ENCODE assay signal across 18 cellular contexts in the genomic region with DNA sequence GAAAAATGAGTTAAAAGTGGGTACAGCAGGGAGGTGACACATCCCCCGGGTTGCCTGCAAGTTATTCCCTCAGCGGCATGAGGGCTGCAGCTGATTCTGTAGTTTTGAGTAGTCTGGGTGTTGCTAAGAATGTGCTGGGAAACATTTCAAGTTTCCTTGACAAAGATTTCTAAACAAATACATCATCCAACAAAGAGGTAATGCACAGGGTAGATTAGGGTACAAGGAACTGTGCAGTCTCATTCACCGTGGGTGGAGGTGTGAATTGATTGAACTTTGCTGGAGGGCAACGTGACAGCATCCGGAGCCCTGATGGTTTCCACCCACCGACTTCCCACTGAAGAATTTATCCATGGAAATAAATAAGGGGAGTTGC. TPM values are rescaled to one million over a fixed set of nuclear protein-coding genes. Genes with fewer than 3 reads are reported as not detected.
DNase-seq lines count a peak whose midpoint lies in the region; ATAC-seq and FAIRE-seq lines count a peak whose summit lies in the region.
"Had no signal": no experiment of that assay in that cellular context is flagged by ENCODE, and none has a peak within 500 bp of the region (broad histone marks: within the 10 kb centered on the region; RNA-seq: fewer than 3 reads in every experiment).

No MANE protein-coding gene starts in this region.

- H3K27ac Mint-ChIP-seq in activated CD4-positive, alpha-beta T cell treated with anti-CD3 and anti-CD28 coated beads, Interleukin-2, amount 10 ng/mL, durations not matched to agents 24 days and 14 days: peak overlapping the region; percentile 44
- peak overlapping the region; percentile 71 for H3K27ac Mint-ChIP-seq in dendritic cell treated with granulocyte-macrophage colony-stimulating factor and Interleukin-4, amounts not matched to agents 40 ng/mL and 50 ng/mL, for 4 days
- H3K27ac Mint-ChIP-seq: mesothelial cell of epicardium had no signal

- peaks cover 39% of the 10 kb centered on the region for H3K4me1 Mint-ChIP-seq in activated CD4-positive, alpha-beta T cell treated with anti-CD3 and anti-CD28 coated beads, Interleukin-2, amount 10 ng/mL, durations not matched to agents 24 days and 14 days
- H3K4me1 Mint-ChIP-seq in dendritic cell treated with granulocyte-macrophage colony-stimulating factor and Interleukin-4, amounts not matched to agents 40 ng/mL and 50 ng/mL, for 4 days (ENCODE audit: low read depth): peaks cover 59% of the 10 kb centered on the region

- no peak overlapping the region for H3K27ac ChIP-seq in neuronal stem cell (replicated peaks; ENCODE audit: low read length)
- H3K27ac ChIP-seq: thoracic aorta had no signal

- FAIRE-seq in HTR-8/SVneo (lab: Jason Lieb, UNC): peak; percentile 93
- FAIRE-seq: A204.1, TTC549 had no signal

- no peak overlapping the region for H3K14ac ChIP-seq in neuronal stem cell (ENCODE audit: low read length)

- no peak overlapping the region for H3K9ac ChIP-seq in neuronal stem cell (ENCODE audit: low read depth, low read length, poor library complexity)

- no peak overlapping the region for H4K8ac ChIP-seq in neuronal stem cell (ENCODE audit: low read depth, low read length)

- no peaks in the 10 kb centered on the region for H3K27me3 ChIP-seq in neuronal stem cell (ENCODE audit: control insufficient read depth in 3 of 3, insufficient read depth in 3 of 3, low read depth in 1 of 3, low read length in 3 of 3)

- H2BK12ac ChIP-seq in neuronal stem cell (ENCODE audit: low read length): no peak overlapping the region

- no peak overlapping the region for H3K4me3 Mint-ChIP-seq in activated CD4-positive, alpha-beta T cell treated with anti-CD3 and anti-CD28 coated beads, Interleukin-2, amount 10 ng/mL, durations not matched to agents 24 days and 14 days
- no peak overlapping the region for H3K4me3 Mint-ChIP-seq in dendritic cell treated with granulocyte-macrophage colony-stimulating factor and Interleukin-4, amounts not matched to agents 40 ng/mL and 50 ng/mL, for 4 days
- H3K4me3 Mint-ChIP-seq: mesothelial cell of epicardium had no signal

- no peak overlapping the region for H2AK5ac ChIP-seq in neuronal stem cell (ENCODE audit: low read depth, low read length)

- no peak overlapping the region for H3K4me2 ChIP-seq in neuronal stem cell (ENCODE audit: insufficient read depth, low read length, poor library complexity, severe bottlenecking)

- no peak overlapping the region for H2BK120ac ChIP-seq in neuronal stem cell (ENCODE audit: low read depth, low read length)

- H2BK15ac ChIP-seq in neuronal stem cell (ENCODE audit: low read length): no peak overlapping the region

- no peaks in the 10 kb centered on the region for H3K9me3 ChIP-seq in neuronal stem cell (replicated peaks in 1 of 2; ENCODE audit: control insufficient read depth in 2 of 2, insufficient read depth in 1 of 2, low read depth in 1 of 2, low read length in 2 of 2)
- H3K9me3 ChIP-seq: thoracic aorta had no signal

- no peaks in the 10 kb centered on the region for H3K36me3 ChIP-seq in neuronal stem cell (replicated peaks in 1 of 2; ENCODE audit: control insufficient read depth in 2 of 2, insufficient read depth in 2 of 2, low read length in 2 of 2)
- H3K36me3 ChIP-seq: thoracic aorta had no signal

- H2AFZ ChIP-seq in neuronal stem cell (ENCODE audit: low read length): peak overlapping the region; percentile 75

- ATAC-seq in HG03139 (IDR thresholded peaks at IDR 0.05; ENCODE audit: unreplicated experiment) (no peak), HG03432 (IDR thresholded peaks at IDR 0.05; ENCODE audit: unreplicated experiment) (no peak)

- WGBS in neuronal stem cell (ENCODE audit: extremely low coverage in 2 of 2, insufficient read length in 2 of 2, insufficient replicate concordance in 1 of 2), 2 donors: no CpG with 5 or more reads among the region's 6 CpGs

- no peak overlapping the region for H2BK5ac ChIP-seq in neuronal stem cell (ENCODE audit: low read length)

- no peak overlapping the region for H3K18ac ChIP-seq in neuronal stem cell (ENCODE audit: low read length)

- intact Hi-C loops in activated CD4-positive, alpha-beta T cell treated with anti-CD3 and anti-CD28 coated beads, Interleukin-2, amount 10 ng/mL, durations not matched to agents 24 days and 14 days (cut with micrococcal nuclease): no loop called here
- intact Hi-C loops in dendritic cell treated with granulocyte-macrophage colony-stimulating factor and Interleukin-4, amounts not matched to agents 40 ng/mL and 50 ng/mL, for 4 days (cut with micrococcal nuclease): no loop called here

- no peaks in the 10 kb centered on the region for H3K27me3 Mint-ChIP-seq in activated CD4-positive, alpha-beta T cell treated with anti-CD3 and anti-CD28 coated beads, Interleukin-2, amount 10 ng/mL, durations not matched to agents 24 days and 14 days
- H3K27me3 Mint-ChIP-seq in dendritic cell treated with granulocyte-macrophage colony-stimulating factor and Interleukin-4, amounts not matched to agents 40 ng/mL and 50 ng/mL, for 4 days: peaks cover 4% of the 10 kb centered on the region

- H3K4me3 ChIP-seq in neuronal stem cell (ENCODE audit: low read length in 2 of 2): no peak overlapping the region
- H3K4me3 ChIP-seq: thoracic aorta had no signal

- no peak overlapping the region for H4K91ac ChIP-seq in neuronal stem cell (ENCODE audit: low read depth, low read length, poor library complexity)

- H3K4me1 ChIP-seq in neuronal stem cell (ENCODE audit: control insufficient read depth in 2 of 2, insufficient read depth in 1 of 2, low read depth in 1 of 2, low read length in 2 of 2): no peaks in the 10 kb centered on the region

- peaks cover 18% of the 10 kb centered on the region for H3K36me3 Mint-ChIP-seq in activated CD4-positive, alpha-beta T cell treated with anti-CD3 and anti-CD28 coated beads, Interleukin-2, amount 10 ng/mL, durations not matched to agents 24 days and 14 days (ENCODE audit: low read depth)
- H3K36me3 Mint-ChIP-seq in dendritic cell treated with granulocyte-macrophage colony-stimulating factor and Interleukin-4, amounts not matched to agents 40 ng/mL and 50 ng/mL, for 4 days (ENCODE audit: low read depth): peaks cover 60% of the 10 kb centered on the region
- H3K36me3 Mint-ChIP-seq: mesothelial cell of epicardium had no signal

- no peak overlapping the region for H3K23ac ChIP-seq in neuronal stem cell (ENCODE audit: low read depth, low read length, poor library complexity)

- H3K79me1 ChIP-seq in neuronal stem cell (ENCODE audit: low read depth, low read length): no peaks in the 10 kb centered on the region

- H3K4ac ChIP-seq in neuronal stem cell (ENCODE audit: low read length): no peak overlapping the region

- peaks cover 15% of the 10 kb centered on the region for H3K9me3 Mint-ChIP-seq in activated CD4-positive, alpha-beta T cell treated with anti-CD3 and anti-CD28 coated beads, Interleukin-2, amount 10 ng/mL, durations not matched to agents 24 days and 14 days
- no peaks in the 10 kb centered on the region for H3K9me3 Mint-ChIP-seq in dendritic cell treated with granulocyte-macrophage colony-stimulating factor and Interleukin-4, amounts not matched to agents 40 ng/mL and 50 ng/mL, for 4 days
- H3K9me3 Mint-ChIP-seq: mesothelial cell of epicardium had no signal

- DNase-seq in activated CD4-positive, alpha-beta T cell treated with anti-CD3 and anti-CD28 coated beads, Interleukin-2, amount 10 ng/mL, durations not matched to agents 24 days and 14 days: no peak
- DNase-seq in activated CD4-positive, alpha-beta T cell treated with anti-CD3 and anti-CD28 coated beads, Interleukin-2, amount 50 U/mL, for 4 hours: no peak
- DNase-seq in HTR-8/SVneo (ENCODE audit: insufficient read length, low spot score) (no peak), neuronal stem cell (ENCODE audit: low spot score) (no peak), kidney glomerular epithelial cell (lab: John Stamatoyannopoulos, UW) (no peak)
- DNase-seq: cortex of kidney, GDM1, head of caudate nucleus, NCI-H1092, NCI-H510A had no signal

RNA-seq across cellular contexts. Expression of gene CASS4, which starts 21.8 kb away (rescaled TPM):
- total RNA-seq in activated CD4-positive, alpha-beta T cell treated with anti-CD3 and anti-CD28 coated beads, Interleukin-2, amount 10 ng/mL, durations not matched to agents 24 days and 14 days: 2.8 and 3.1 TPM in 2 replicates
- 0.22 TPM for polyA plus RNA-seq in neuronal stem cell (2013, experiment 1 of 2)
- polyA plus RNA-seq in neuronal stem cell (2013, experiment 2 of 2): 0.28 TPM
- total RNA-seq: pulmonary artery endothelial cell had no signal

RNA-seq across cellular contexts. Expression of gene RTF2, which starts 34.6 kb away (rescaled TPM):
- 92.3 and 96.5 TPM in 2 replicates for total RNA-seq in activated CD4-positive, alpha-beta T cell treated with anti-CD3 and anti-CD28 coated beads, Interleukin-2, amount 10 ng/mL, durations not matched to agents 24 days and 14 days
- polyA plus RNA-seq in neuronal stem cell (2013, experiment 1 of 2): 48.3 TPM
- polyA plus RNA-seq in neuronal stem cell (2013, experiment 2 of 2): 45.7 TPM

RNA-seq across cellular contexts. Expression of gene CSTF1, which starts 41.4 kb away (rescaled TPM):
- 52.2 and 52.5 TPM in 2 replicates for total RNA-seq in activated CD4-positive, alpha-beta T cell treated with anti-CD3 and anti-CD28 coated beads, Interleukin-2, amount 10 ng/mL, durations not matched to agents 24 days and 14 days
- polyA plus RNA-seq in neuronal stem cell (2013, experiment 1 of 2): 28.7 TPM
- 29.5 TPM for polyA plus RNA-seq in neuronal stem cell (2013, experiment 2 of 2)

RNA-seq across cellular contexts. Expression of gene AURKA, which starts 41.9 kb away (rescaled TPM):
- total RNA-seq in activated CD4-positive, alpha-beta T cell treated with anti-CD3 and anti-CD28 coated beads, Interleukin-2, amount 10 ng/mL, durations not matched to agents 24 days and 14 days: 42.3 and 42.6 TPM in 2 replicates
- polyA plus RNA-seq in neuronal stem cell (2013, experiment 1 of 2): 113 TPM
- 109 TPM for polyA plus RNA-seq in neuronal stem cell (2013, experiment 2 of 2)
